12 cellular contexts compared by ENCODE assay signal in the genomic region with DNA sequence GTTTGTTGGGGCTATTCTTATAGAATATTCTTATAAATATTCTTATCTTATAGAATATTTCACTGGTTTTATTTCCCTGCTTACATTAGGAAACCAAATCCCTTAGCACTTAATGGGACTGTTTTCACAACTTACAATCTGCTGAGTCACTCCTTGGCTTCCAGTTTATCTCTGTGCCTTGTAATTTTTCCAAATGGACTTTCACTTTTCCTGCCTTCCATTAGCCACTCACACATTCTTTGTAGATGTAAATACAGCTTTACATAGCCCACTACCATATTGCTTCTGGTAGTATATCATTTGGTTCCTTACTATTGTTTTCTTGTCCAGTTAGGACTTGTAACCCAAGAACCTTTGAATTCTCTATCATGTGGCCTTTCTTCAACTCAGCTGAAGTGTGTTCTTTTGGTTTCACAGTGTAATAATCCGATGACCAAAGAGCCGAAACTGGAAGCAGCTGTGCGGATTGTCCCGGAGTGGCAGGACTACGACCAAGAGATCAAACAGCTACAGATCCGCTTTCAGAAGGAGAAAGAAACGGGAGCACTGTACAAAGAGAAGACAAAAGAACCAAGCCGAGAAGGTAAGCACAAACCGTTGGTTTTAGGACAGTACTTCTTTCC.
DNase-seq lines count a peak whose midpoint lies in the region; ATAC-seq, FAIRE-seq and TF ChIP-seq lines count a peak whose summit lies in the region.
"Had no signal": no experiment of that assay in that cellular context is flagged by ENCODE, and none has a peak within 500 bp of the region (broad histone marks: within the 10 kb centered on the region; RNA-seq: fewer than 3 reads in every experiment).

No MANE protein-coding gene starts in this region.

- no peaks in the 10 kb centered on the region for H3K9me3 ChIP-seq in pancreas
- H3K9me3 ChIP-seq: upper lobe of left lung had no signal

- peaks cover 0 to 22% (median 21%) of the 10 kb centered on the region in 3 donors for H3K36me3 ChIP-seq in pancreas

- intact Hi-C loops in pancreas (cut with DNase I), result no loop called here

- FAIRE-seq in RCC 7860 (lab: Jason Lieb, UNC) (peak; percentile 55), pancreas (lab: Jason Lieb, UNC) (peak; percentile 45)

- H3K27ac ChIP-seq in pancreas, result peak overlapping the region in 2 of 4 donors; percentile 29 to 55
- H3K27ac ChIP-seq: upper lobe of left lung had no signal

- peak; percentile 82 to 95 (median 92) for ATAC-seq in pancreas
- ATAC-seq in HG03025 (IDR thresholded peaks at IDR 0.05; ENCODE audit: low FRiP score, unreplicated experiment), result no peak
- ATAC-seq in GM18873 (IDR thresholded peaks at IDR 0.05; ENCODE audit: low FRiP score, unreplicated experiment), result no peak
- ATAC-seq: activated CD4-positive, CD25-positive, alpha-beta regulatory T cell treated with anti-CD3 and anti-CD28 coated beads, Interleukin-2, amount 50 U/mL, for 24 hours had no signal

- no peaks in the 10 kb centered on the region for H3K4me1 ChIP-seq in pancreas
- H3K4me1 ChIP-seq: upper lobe of left lung had no signal

- peak; percentile 71 for DNase-seq in GM03348 (ENCODE audit: low spot score)
- peak; percentile 29 for DNase-seq in RCC 7860 (ENCODE audit: low spot score)
- peak; percentile 38 to 65 for DNase-seq in foreskin fibroblast
- peak in 1 of 6 donors; percentile 13 for DNase-seq in pancreas
- DNase-seq in SK-N-DZ (ENCODE audit: low spot score), result no peak
- no peak for DNase-seq in SKM-1 (lab: John Stamatoyannopoulos, UW; ENCODE audit: unreplicated experiment)
- DNase-seq: caudate nucleus, NCI-H748 treated with DMSO at 0.1 percent for 48 hours, upper lobe of left lung had no signal

- 64 to 73% methylated on average over 9 of the region's 9 CpGs for WGBS in pancreas, 2 donors

- TF ChIP-seq CTCF in foreskin fibroblast (IDR thresholded peaks at IDR 0.05; ENCODE audit: low read depth, low read length), result no peak
- no peak for TF ChIP-seq CTCF in pancreas (IDR thresholded peaks at IDR 0.05)

- no peaks in the 10 kb centered on the region for H3K27me3 ChIP-seq in pancreas
- H3K27me3 ChIP-seq: upper lobe of left lung had no signal

- H3K4me3 ChIP-seq in foreskin fibroblast (ENCODE audit: low read depth in 1 of 2, low read length in 2 of 2) (peak overlapping the region in 1 of 2 donors; percentile 33), pancreas (peak overlapping the region in 2 of 4 donors; percentile 4 to 6)
- H3K4me3 ChIP-seq: upper lobe of left lung had no signal

Comparison
In these comparisons a context has a peak if more than half of its experiments do, and no peak if none do; other contexts are left out.
1. DNase-seq: peak in GM03348 (single experiment), RCC 7860 (single experiment) and foreskin fibroblast (2 of 2); none in SK-N-DZ (single experiment) and SKM-1 (single experiment).
2. ATAC-seq: peak in pancreas (4 of 4); none in HG03025 (single experiment) and GM18873 (single experiment).